Comparison of ENCODE assay signal across 1 cellular context in genomic region chr22:27871306-27872014, GRCh38.
TF ChIP-seq lines count a peak whose summit lies in the region.

No MANE protein-coding gene starts in this region.

TF ChIP-seq in liver, 16 proteins besides CTCF, POLR2A, EP300 and RAD21 (continued from another document):
- no peak for TF ChIP-seq REST (IDR thresholded peaks at IDR 0.05)
- TF ChIP-seq ZBTB33 (IDR thresholded peaks at IDR 0.05), result no peak
- TF ChIP-seq SP1 (IDR thresholded peaks at IDR 0.05), result no peak
- TF ChIP-seq FOXA1 (IDR thresholded peaks at IDR 0.05), result no peak
- no peak for TF ChIP-seq GABPA (IDR thresholded peaks at IDR 0.05 in 1 of 2, conservative IDR thresholded peaks at IDR 0.05 in 1 of 2)
TF ChIP-seq in liver: peak in this region for 0.
